ENCODE assay signal across 19 cellular contexts in the genomic region with DNA sequence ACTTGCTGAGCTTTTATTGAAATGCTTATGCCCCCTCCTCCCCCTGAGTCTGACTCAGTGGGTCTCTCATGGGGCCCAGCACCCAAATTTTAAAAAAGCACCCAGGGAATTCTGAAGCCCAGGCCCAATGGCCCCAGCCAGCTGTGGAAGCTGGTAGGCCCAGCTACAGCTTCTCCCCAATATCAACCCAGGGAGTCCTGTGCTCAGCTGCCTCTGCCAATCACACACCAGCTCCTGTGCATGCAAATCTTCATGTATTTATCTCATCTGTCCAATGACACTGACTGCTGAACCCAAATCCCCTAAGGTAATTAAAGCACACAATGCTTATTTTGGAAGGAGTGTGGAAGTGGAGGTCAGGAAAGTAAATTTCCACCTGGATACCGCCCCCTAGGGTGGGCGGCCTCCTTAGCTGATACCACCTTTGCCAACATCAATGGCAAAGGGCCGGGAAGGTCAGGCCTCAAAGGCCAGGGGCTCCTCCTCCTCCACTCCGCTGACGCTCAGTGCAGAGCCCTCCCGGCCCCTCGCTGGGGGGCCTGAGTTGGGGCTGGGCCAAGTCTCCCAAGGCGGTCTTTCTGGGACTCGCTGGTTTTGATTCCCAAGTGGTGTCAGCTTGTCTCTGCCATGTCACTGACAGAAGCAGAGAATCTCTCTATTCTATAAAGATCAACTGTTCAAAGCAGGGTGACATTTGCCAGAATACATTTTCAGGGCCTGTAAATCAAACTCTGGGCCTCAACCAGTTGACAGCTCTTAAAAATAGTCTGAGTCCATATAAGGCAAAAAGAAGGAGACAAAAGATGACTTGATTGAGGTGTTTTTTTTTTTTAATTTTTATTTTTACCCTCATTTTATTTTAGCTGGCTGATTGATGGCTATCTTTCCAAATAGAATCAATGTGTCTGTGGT.
DNase-seq lines count a peak whose midpoint lies in the region; ATAC-seq and TF ChIP-seq lines count a peak whose summit lies in the region.
"Had no signal": no experiment of that assay in that cellular context is flagged by ENCODE, and none has a peak within 500 bp of the region (broad histone marks: within the 10 kb centered on the region; RNA-seq: fewer than 3 reads in every experiment).

No MANE protein-coding gene starts in this region.

- TF ChIP-seq CTCF in RWPE1 (conservative IDR thresholded peaks at IDR 0.05; ENCODE audit: low read depth) = no peak
- no peak for TF ChIP-seq CTCF in mesothelial cell of epicardium (IDR thresholded peaks at IDR 0.05; ENCODE audit: unreplicated experiment)
- TF ChIP-seq CTCF in GM20000 (IDR thresholded peaks at IDR 0.05; ENCODE audit: extremely low read depth, missing control alignments) = no peak

- no peak overlapping the region for H3K4me3 Mint-ChIP-seq in stimulated activated naive CD8-positive, alpha-beta T cell treated with anti-CD3 and anti-CD28 coated beads, Interleukin-15, Interleukin-2, amounts not matched to agents 100 ng/mL and 50 ng/mL, for 24 hours
- H3K4me3 Mint-ChIP-seq in mesothelial cell of epicardium = no peak overlapping the region

- H3K9me3 Mint-ChIP-seq in stimulated activated naive CD8-positive, alpha-beta T cell treated with anti-CD3 and anti-CD28 coated beads, Interleukin-15, Interleukin-2, amounts not matched to agents 100 ng/mL and 50 ng/mL, for 24 hours = no peaks in the 10 kb centered on the region
- H3K9me3 Mint-ChIP-seq in mesothelial cell of epicardium = no peaks in the 10 kb centered on the region

- ATAC-seq in stimulated activated naive CD8-positive, alpha-beta T cell treated with anti-CD3 and anti-CD28 coated beads, Interleukin-15, Interleukin-2, amounts not matched to agents 100 U/mL and 50 U/mL, for 24 hours = no peak
- no peak for ATAC-seq in HG02759 (IDR thresholded peaks at IDR 0.05; ENCODE audit: unreplicated experiment)
- ATAC-seq in GM19351 (IDR thresholded peaks at IDR 0.05; ENCODE audit: unreplicated experiment) = no peak
- ATAC-seq: SK-N-SH treated with all-trans-retinoic acid at 6 μM for 48 hours had no signal

- H3K4me1 Mint-ChIP-seq in stimulated activated naive CD8-positive, alpha-beta T cell treated with anti-CD3 and anti-CD28 coated beads, Interleukin-15, Interleukin-2, amounts not matched to agents 100 ng/mL and 50 ng/mL, for 24 hours (ENCODE audit: low read depth) = peaks cover 23% of the 10 kb centered on the region
- peaks cover 15% of the 10 kb centered on the region for H3K4me1 Mint-ChIP-seq in mesothelial cell of epicardium

- peak overlapping the region; percentile 40 for H3K27ac Mint-ChIP-seq in stimulated activated naive CD8-positive, alpha-beta T cell treated with anti-CD3 and anti-CD28 coated beads, Interleukin-15, Interleukin-2, amounts not matched to agents 100 ng/mL and 50 ng/mL, for 24 hours
- H3K27ac Mint-ChIP-seq in mesothelial cell of epicardium = peak overlapping the region; percentile 50

- peaks cover 30% of the 10 kb centered on the region for H3K36me3 Mint-ChIP-seq in stimulated activated naive CD8-positive, alpha-beta T cell treated with anti-CD3 and anti-CD28 coated beads, Interleukin-15, Interleukin-2, amounts not matched to agents 100 ng/mL and 50 ng/mL, for 24 hours (ENCODE audit: low read depth)
- peaks cover 7% of the 10 kb centered on the region for H3K36me3 Mint-ChIP-seq in mesothelial cell of epicardium

- DNase-seq in stimulated activated naive CD8-positive, alpha-beta T cell treated with anti-CD3 and anti-CD28 coated beads, Interleukin-15, Interleukin-2, amounts not matched to agents 100 U/mL and 50 U/mL, for 24 hours = no peak
- DNase-seq in RWPE1 (ENCODE audit: low spot score) (no peak), mesothelial cell of epicardium (ENCODE audit: low spot score in 2 of 2, unreplicated experiment in 2 of 2) (no peak), GM20000 (ENCODE audit: low spot score) (no peak), NCI-H345 treated with DMSO at 0.1 percent for 48 hours (lab: John Stamatoyannopoulos, UW; ENCODE audit: unreplicated experiment) (no peak)
- DNase-seq: activated CD4-positive, alpha-beta T cell treated with anti-CD3 and anti-CD28 coated beads for 1 hour; activated gamma-delta T cell treated with Interleukin-2 at 50 U/mL for 16 hours; Calu3; HCEC 1CT; midbrain; NCI-H1436; NCI-H2171 treated with DMSO at 0.1 percent for 48 hours; stimulated activated naive CD4-positive, alpha-beta T cell treated with Interleukin-2 at 50 U/mL for 16 hours had no signal

- H3K27ac ChIP-seq in RWPE1 = peak overlapping the region; percentile 40
- H3K27ac ChIP-seq: KMS-11, right atrium auricular region had no signal

- CTCF ChIA-PET in RWPE1 (lab: Yijun Ruan, JAX) = interaction anchor here (0.6 to 1.0 kb wide), 3 partner anchors 13 to 22 kb away, joined by 3 to 4 read pairs (median 3); no protein-coding TSS in a partner anchor

- POLR2A ChIA-PET in RWPE1 (lab: Yijun Ruan, JAX; ENCODE audit: low non-redundant PET) = no interaction called here

- H3K27me3 Mint-ChIP-seq in stimulated activated naive CD8-positive, alpha-beta T cell treated with anti-CD3 and anti-CD28 coated beads, Interleukin-15, Interleukin-2, amounts not matched to agents 100 ng/mL and 50 ng/mL, for 24 hours = no peaks in the 10 kb centered on the region
- no peaks in the 10 kb centered on the region for H3K27me3 Mint-ChIP-seq in mesothelial cell of epicardium (ENCODE audit: low read depth)
